Comparison of ENCODE assay signal across 10 cellular contexts in the genomic region with DNA sequence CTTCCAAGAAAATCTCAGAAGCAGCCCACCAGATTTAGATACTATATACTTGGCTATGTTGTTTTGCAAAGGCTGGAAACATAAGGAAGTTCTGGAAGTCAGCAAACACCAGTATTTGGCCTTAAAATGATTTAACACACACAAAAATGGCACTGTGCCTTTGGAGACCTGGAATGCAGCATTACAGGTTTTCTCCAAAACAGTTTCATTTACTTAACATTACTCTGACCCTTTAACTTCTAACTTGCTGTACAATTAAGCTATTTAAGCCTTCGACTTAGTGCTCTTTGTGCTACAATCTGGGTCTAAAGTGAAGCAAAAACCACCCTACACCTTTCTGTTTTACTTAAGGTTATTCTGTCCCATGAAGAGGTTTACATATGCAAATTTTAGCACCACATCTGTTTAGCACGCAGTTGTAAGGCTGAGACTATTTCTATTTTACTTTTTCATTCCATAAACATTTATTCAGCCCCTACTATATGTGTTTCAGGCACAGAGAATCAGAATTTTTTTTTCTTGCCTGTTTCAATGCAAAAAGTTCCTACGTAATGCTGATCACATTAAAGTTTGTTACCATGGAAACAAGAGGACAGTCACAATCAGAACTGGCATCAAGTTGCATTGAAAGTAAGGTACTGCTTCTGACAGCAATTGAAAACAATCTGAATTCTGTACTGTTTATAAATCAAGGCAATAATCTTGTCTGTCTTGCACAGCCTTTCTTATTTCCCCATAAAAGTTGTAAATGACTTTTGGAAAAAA.
DNase-seq lines count a peak whose midpoint lies in the region; ATAC-seq and TF ChIP-seq lines count a peak whose summit lies in the region.
"Had no signal": no experiment of that assay in that cellular context is flagged by ENCODE, and none has a peak within 500 bp of the region (broad histone marks: within the 10 kb centered on the region; RNA-seq: fewer than 3 reads in every experiment).

No MANE protein-coding gene starts in this region.

- H3K9me3 ChIP-seq in HUES48 (ENCODE audit: control insufficient read depth, insufficient read depth, low read length) (no peaks in the 10 kb centered on the region), smooth muscle cell (replicated peaks; ENCODE audit: low read depth) (no peaks in the 10 kb centered on the region)
- H3K9me3 ChIP-seq in effector memory CD4-positive, alpha-beta T cell (ENCODE audit: control insufficient read depth, low read length), result no peaks in the 10 kb centered on the region

- H3K27ac ChIP-seq in HUES48 (ENCODE audit: low read depth, low read length), result peak overlapping the region; percentile 58
- H3K27ac ChIP-seq in effector memory CD4-positive, alpha-beta T cell (ENCODE audit: insufficient read depth, low read length, poor library complexity, severe bottlenecking), result peak overlapping the region; percentile 49
- H3K27ac ChIP-seq in smooth muscle cell (ENCODE audit: low read depth), result peak overlapping the region; percentile 92
- H3K27ac ChIP-seq: 22Rv1 had no signal

- peak overlapping the region; percentile 26 for H3K4me2 ChIP-seq in smooth muscle cell

- no peaks in the 10 kb centered on the region for H3K27me3 ChIP-seq in HUES48 (ENCODE audit: control insufficient read depth, insufficient read depth, low read length)
- no peaks in the 10 kb centered on the region for H3K27me3 ChIP-seq in effector memory CD4-positive, alpha-beta T cell (replicated peaks; ENCODE audit: control insufficient read depth, insufficient read depth, low read length, poor library complexity, severe bottlenecking)
- no peaks in the 10 kb centered on the region for H3K27me3 ChIP-seq in smooth muscle cell (ENCODE audit: low read depth)

- no peak overlapping the region for H3K4me3 ChIP-seq in HUES48 (ENCODE audit: low read depth, low read length)
- H3K4me3 ChIP-seq in effector memory CD4-positive, alpha-beta T cell (ENCODE audit: insufficient read depth, low read depth, low read length, poor library complexity, severe bottlenecking), result no peak overlapping the region
- H3K4me3 ChIP-seq in smooth muscle cell, result peak overlapping the region; percentile 26

- H3K79me2 ChIP-seq in smooth muscle cell (ENCODE audit: low read depth), result peaks cover 86% of the 10 kb centered on the region

- H3K9ac ChIP-seq in HUES48 (ENCODE audit: low read depth, low read length) (no peak overlapping the region), smooth muscle cell (ENCODE audit: low read depth) (peak overlapping the region; percentile 82)

- H3K36me3 ChIP-seq in HUES48 (ENCODE audit: control insufficient read depth, insufficient read depth, low read length) (no peaks in the 10 kb centered on the region), smooth muscle cell (ENCODE audit: low read depth) (no peaks in the 10 kb centered on the region)
- H3K36me3 ChIP-seq in effector memory CD4-positive, alpha-beta T cell (ENCODE audit: control insufficient read depth, insufficient read depth, low read length), result no peaks in the 10 kb centered on the region

- H2AFZ ChIP-seq in smooth muscle cell (ENCODE audit: low read depth), result no peak overlapping the region

- no peaks in the 10 kb centered on the region for H4K20me1 ChIP-seq in smooth muscle cell (ENCODE audit: low read depth)

- no peak for ATAC-seq in GM21381 (IDR thresholded peaks at IDR 0.05; ENCODE audit: unreplicated experiment)

- DNase-seq in DMS 273 (lab: John Stamatoyannopoulos, UW; ENCODE audit: unreplicated experiment), result peak; percentile 29
- DNase-seq in DMS 273 treated with DMSO at 0.1 percent for 48 hours (lab: John Stamatoyannopoulos, UW), result no peak
- DNase-seq in effector memory CD4-positive, alpha-beta T cell, result no peak
- no peak for DNase-seq in smooth muscle cell (lab: John Stamatoyannopoulos, UW; ENCODE audit: unreplicated experiment)
- no peak for DNase-seq in NCI-H2081 (lab: John Stamatoyannopoulos, UW)
- DNase-seq in activated gamma-delta T cell (lab: John Stamatoyannopoulos, UW), result no peak
- DNase-seq: stimulated activated naive CD4-positive, alpha-beta T cell treated with Interleukin-2 at 50 U/mL for 16 hours had no signal

- TF ChIP-seq CTCF in smooth muscle cell (IDR thresholded peaks at IDR 0.05; ENCODE audit: borderline replicate concordance, insufficient read depth, poor library complexity, severe bottlenecking), result no peak

- peaks cover 11% of the 10 kb centered on the region for H3F3A ChIP-seq in smooth muscle cell (ENCODE audit: low read depth)

- 53% methylated on average over 3 of the region's 3 CpGs for WGBS in smooth muscle cell (ENCODE audit: low lambda C conversion rate)

- H3K4me1 ChIP-seq in HUES48 (ENCODE audit: control insufficient read depth, insufficient read depth, low read length) (peaks cover 14% of the 10 kb centered on the region), smooth muscle cell (ENCODE audit: low read depth) (peaks cover 16% of the 10 kb centered on the region)
- peaks cover 11% of the 10 kb centered on the region for H3K4me1 ChIP-seq in effector memory CD4-positive, alpha-beta T cell (ENCODE audit: control insufficient read depth, insufficient read depth, low read length, poor library complexity, severe bottlenecking)
